1 cellular context compared by ENCODE assay signal in genomic region chr1:183019126-183019740, GRCh38.
TF ChIP-seq lines count a peak whose summit lies in the region.

No MANE protein-coding gene starts in this region.

TF ChIP-seq in GM23338, 12 proteins besides CTCF, POLR2A, EP300 and RAD21 (continued from another document):
- no peak for TF ChIP-seq ZNF462 (CRISPR knock-in tag; IDR thresholded peaks at IDR 0.05)
- no peak for TF ChIP-seq POLR2AphosphoS5 (IDR thresholded peaks at IDR 0.05; ENCODE audit: low read depth)
- no peak for TF ChIP-seq ETS1 (IDR thresholded peaks at IDR 0.05)
- TF ChIP-seq STAT1 (IDR thresholded peaks at IDR 0.05; ENCODE audit: unreplicated experiment), result no peak
- no peak for TF ChIP-seq EZH2 (IDR thresholded peaks at IDR 0.05; ENCODE audit: low read depth, unreplicated experiment)
- TF ChIP-seq REST (IDR thresholded peaks at IDR 0.05; ENCODE audit: unreplicated experiment), result no peak
- TF ChIP-seq ZNF114 (CRISPR knock-in tag; IDR thresholded peaks at IDR 0.05), result no peak
- no peak for TF ChIP-seq ZNF331 (CRISPR knock-in tag; IDR thresholded peaks at IDR 0.05; ENCODE audit: low read depth)
- no peak for TF ChIP-seq CREB1 (CRISPR knock-in tag; IDR thresholded peaks at IDR 0.05; ENCODE audit: low read depth)
- TF ChIP-seq EZH2phosphoT487 (IDR thresholded peaks at IDR 0.05; ENCODE audit: unreplicated experiment), result no peak
- TF ChIP-seq NANOG (IDR thresholded peaks at IDR 0.05; ENCODE audit: borderline replicate concordance), result no peak
